8 cellular contexts compared by ENCODE assay signal in genomic region chr3:197516890-197517606, GRCh38. TPM values are rescaled to one million over a fixed set of nuclear protein-coding genes. Genes with fewer than 3 reads are reported as not detected.
A peak's percentile ranks its signal among the peaks of the same experiment; 100 is the strongest.
DNase-seq lines count a peak whose midpoint lies in the region; ATAC-seq, FAIRE-seq and TF ChIP-seq lines count a peak whose summit lies in the region.
"Not testable (repeated sequence)": the region's sequence is repeated elsewhere in the genome, so short reads cannot be mapped to it uniquely, and the experiment has no call there.

No MANE protein-coding gene starts in this region.

- H3F3A ChIP-seq in SU-DHL-6 (ENCODE audit: insufficient read depth): not testable (repeated sequence)

- SMC1A ChIA-PET in GM12878 (lab: Charles Lee; ENCODE audit: uncharacterized antibody, unreplicated experiment): not testable (repeated sequence)

- intact Hi-C loops in IMR-90 (cut with micrococcal nuclease): loop anchor here (10.0 kb wide), 1 partner anchor 512 kb away; no protein-coding TSS in a partner anchor
- intact Hi-C loops in GM12878 (cut with micrococcal nuclease; ENCODE audit: unreplicated experiment); naive thymus-derived CD4-positive, alpha-beta T cell (cut with micrococcal nuclease): not testable (repeated sequence)

- peak overlapping the region; percentile 30 to 85 (median 65) for H3K27ac Mint-ChIP-seq in naive thymus-derived CD4-positive, alpha-beta T cell
- peak overlapping the region; percentile 87 for H3K27ac Mint-ChIP-seq in stimulated activated naive CD8-positive, alpha-beta T cell treated with anti-CD3 and anti-CD28 coated beads, Interleukin-15, Interleukin-2, amounts not matched to agents 100 ng/mL and 50 ng/mL, for 24 hours

- H2AK5ac ChIP-seq in IMR-90 (ENCODE audit: low read depth, low read length): peak overlapping the region; percentile 85

- not testable (repeated sequence) for H3K27me3 Mint-ChIP-seq in naive thymus-derived CD4-positive, alpha-beta T cell; stimulated activated naive CD8-positive, alpha-beta T cell treated with anti-CD3 and anti-CD28 coated beads, Interleukin-15, Interleukin-2, amounts not matched to agents 100 ng/mL and 50 ng/mL, for 24 hours

- FAIRE-seq in D721Med (lab: Jason Lieb, UNC); GM12878 (lab: Jason Lieb, UNC): not testable (repeated sequence)

- not testable (repeated sequence) for H3K79me1 ChIP-seq in IMR-90 (ENCODE audit: low read depth in 1 of 2, low read length in 2 of 2)

- not testable (repeated sequence) for TF ChIP-seq RAD21 in IMR-90 (IDR thresholded peaks at IDR 0.05; ENCODE audit: low read length); GM12878 (IDR thresholded peaks at IDR 0.05; ENCODE audit: insufficient read depth, low read depth, low read length)

- peak overlapping the region; percentile 87 for H4K91ac ChIP-seq in IMR-90 (ENCODE audit: insufficient read depth, low read depth, low read length)

- peak overlapping the region; percentile 62 for H4K5ac ChIP-seq in IMR-90 (ENCODE audit: low read depth, low read length)

- not testable (repeated sequence) for H3K9me3 Mint-ChIP-seq in naive thymus-derived CD4-positive, alpha-beta T cell; stimulated activated naive CD8-positive, alpha-beta T cell treated with anti-CD3 and anti-CD28 coated beads, Interleukin-15, Interleukin-2, amounts not matched to agents 100 ng/mL and 50 ng/mL, for 24 hours

- H2BK20ac ChIP-seq in IMR-90 (ENCODE audit: low read depth, low read length): peak overlapping the region; percentile 35; the same call in 1 of the 2 replicates

- not testable (repeated sequence) for H3K4me3 Mint-ChIP-seq in naive thymus-derived CD4-positive, alpha-beta T cell; stimulated activated naive CD8-positive, alpha-beta T cell treated with anti-CD3 and anti-CD28 coated beads, Interleukin-15, Interleukin-2, amounts not matched to agents 100 ng/mL and 50 ng/mL, for 24 hours

- CTCF ChIA-PET in IMR-90 (lab: Yijun Ruan, JAX): interaction anchor here (0.7 kb wide), 1 partner anchor 242 kb away, joined by 3 read pairs; no protein-coding TSS in a partner anchor
- CTCF ChIA-PET in GM12878 (lab: Yijun Ruan, JAX): interaction anchor here (0.5 to 1.1 kb wide), 3 partner anchors 9 to 260 kb away, joined by 3 to 6 read pairs (median 4); no protein-coding TSS in a partner anchor
- CTCF ChIA-PET in naive thymus-derived CD4-positive, alpha-beta T cell (lab: Charles Lee): not testable (repeated sequence)

- in situ Hi-C loops in IMR-90 (cut with MboI; ENCODE audit: low sequenced_read_pairs): loop anchor here (10.0 kb wide), 1 partner anchor 262 kb away; no protein-coding TSS in a partner anchor
- in situ Hi-C loops in GM12878 (cut with MboI): loop anchor here (25.0 kb wide), 1 partner anchor 530 kb away; no protein-coding TSS in a partner anchor

- H3K4me1 ChIP-seq in IMR-90 (ENCODE audit: control insufficient read depth, insufficient read depth, low read length): peaks cover 11% of the 10 kb centered on the region
- not testable (repeated sequence) for H3K4me1 ChIP-seq in GM12878 (ENCODE audit: control insufficient read depth, insufficient read depth, low read length); naive thymus-derived CD4-positive, alpha-beta T cell (ENCODE audit: control insufficient read depth in 2 of 2, insufficient read depth in 2 of 2, low read length in 2 of 2)

- DNase-seq in D721Med (ENCODE audit: insufficient read length, low spot score): peak; percentile 3
- peak; percentile 51 for DNase-seq in IMR-90
- DNase-seq in activated CD8-positive, alpha-beta memory T cell treated with anti-CD3 and anti-CD28 coated beads, Interleukin-2, amount 50 U/mL, for 4 hours: peak; percentile 31
- not testable (repeated sequence) for DNase-seq in GM12878 (ENCODE audit: low read depth, low spot score); naive thymus-derived CD4-positive, alpha-beta T cell
- peak; percentile 19 for DNase-seq in fibroblast of pulmonary artery (ENCODE audit: low read depth)

- H3K23ac ChIP-seq in IMR-90 (ENCODE audit: low read depth, low read length): peak overlapping the region; percentile 26; the same call in 1 of the 2 replicates

- peak overlapping the region; percentile 90; the same call in 2 of the 3 replicates for H2BK15ac ChIP-seq in IMR-90 (ENCODE audit: low read depth, low read length)

- 43% methylated on average over 7 of the region's 12 CpGs; no CpG with 5 or more reads in 1 of the 2 experiments for WGBS in IMR-90 (ENCODE audit: extremely low coverage in 2 of 2, insufficient read length in 1 of 2), 2 experiments
- 30% methylated on average over 5 of the region's 12 CpGs for WGBS in GM12878 (ENCODE audit: insufficient coverage, insufficient replicate concordance, low lambda C conversion rate, missing lambda C conversion rate)

- peak overlapping the region; percentile 71; the same call in 1 of the 2 replicates for H2BK120ac ChIP-seq in IMR-90 (ENCODE audit: low read depth, low read length)

- not testable (repeated sequence) for H3K9me3 ChIP-seq in IMR-90 (ENCODE audit: control insufficient read depth, insufficient read depth, low read length); SU-DHL-6 (ENCODE audit: insufficient read depth, low read length); GM12878 (replicated peaks; ENCODE audit: control insufficient read depth, insufficient read depth, low read length); naive thymus-derived CD4-positive, alpha-beta T cell (ENCODE audit: control insufficient read depth in 2 of 3, low read length in 3 of 3)

- not testable (repeated sequence) for BruUV-seq in IMR-90 (replicated peaks; lab: Mats Ljungman, UMichigan); GM12878 (replicated peaks; lab: Mats Ljungman, UMichigan)

- peak overlapping the region; percentile 40 for H3K27ac ChIP-seq in IMR-90 (ENCODE audit: insufficient read depth, low read length)
- 0 out of 2 replicates have a peak overlapping the region, but pooled peaks have one; percentile 1 for H3K27ac ChIP-seq in SU-DHL-6 (ENCODE audit: low read depth, low read length)
- 0 out of 2 replicates have a peak overlapping the region, but pooled peaks have one; percentile 1 for H3K27ac ChIP-seq in GM12878 (ENCODE audit: control insufficient read depth, insufficient read depth)
- H3K27ac ChIP-seq in naive thymus-derived CD4-positive, alpha-beta T cell (ENCODE audit: low read depth, low read length): not testable (repeated sequence)

- not testable (repeated sequence) for H3K79me2 ChIP-seq in SU-DHL-6 (ENCODE audit: insufficient read depth, low read length); GM12878 (ENCODE audit: control insufficient read depth, insufficient read depth, low read length)

- RAD21 ChIA-PET in GM12878 (lab: Charles Lee; ENCODE audit: unreplicated experiment): interaction anchor here (1.1 to 1.5 kb wide), 2 partner anchors 10 to 260 kb away, joined by 3 read pairs; no protein-coding TSS in a partner anchor

- TF ChIP-seq POLR2A in IMR-90 (IDR thresholded peaks at IDR 0.05; ENCODE audit: low read depth, low read length); GM12878 (IDR thresholded peaks at IDR 0.05; ENCODE audit: low read depth, low read length): not testable (repeated sequence)

- TF ChIP-seq EP300 in GM12878 (IDR thresholded peaks at IDR 0.05; ENCODE audit: borderline replicate concordance in 1 of 2, control insufficient read depth in 1 of 2, low read depth in 2 of 2, low read length in 2 of 2): not testable (repeated sequence)

- H2AFZ ChIP-seq in IMR-90 (replicated peaks; ENCODE audit: low read length, poor library complexity): peak overlapping the region; percentile 81
- not testable (repeated sequence) for H2AFZ ChIP-seq in SU-DHL-6 (ENCODE audit: low read depth, low read length, severe bottlenecking); GM12878 (ENCODE audit: control insufficient read depth, low read depth, low read length)

- peak overlapping the region; percentile 22 for H3K18ac ChIP-seq in IMR-90 (ENCODE audit: low read depth, low read length)

- H3K4me1 Mint-ChIP-seq in naive thymus-derived CD4-positive, alpha-beta T cell: peaks cover 9 to 24% (median 13%) of the 10 kb centered on the region in 7 donors
- peaks cover 16% of the 10 kb centered on the region for H3K4me1 Mint-ChIP-seq in stimulated activated naive CD8-positive, alpha-beta T cell treated with anti-CD3 and anti-CD28 coated beads, Interleukin-15, Interleukin-2, amounts not matched to agents 100 ng/mL and 50 ng/mL, for 24 hours (ENCODE audit: low read depth)

- not testable (repeated sequence) for H3K9me2 ChIP-seq in SU-DHL-6 (replicated peaks; ENCODE audit: insufficient read depth, low read length)

- H3K36me3 Mint-ChIP-seq in naive thymus-derived CD4-positive, alpha-beta T cell: peaks cover 21 to 46% (median 32%) of the 10 kb centered on the region in 5 donors
- peaks cover 52% of the 10 kb centered on the region for H3K36me3 Mint-ChIP-seq in stimulated activated naive CD8-positive, alpha-beta T cell treated with anti-CD3 and anti-CD28 coated beads, Interleukin-15, Interleukin-2, amounts not matched to agents 100 ng/mL and 50 ng/mL, for 24 hours (ENCODE audit: low read depth)

- dilution Hi-C loops in IMR-90 (cut with HindIII; ENCODE audit: low sequenced_read_pairs, unreplicated experiment): not testable (repeated sequence)

- H3K4me2 ChIP-seq in IMR-90 (ENCODE audit: low read depth, low read length): peak overlapping the region; percentile 26; the same call in 1 of the 2 replicates
- H3K4me2 ChIP-seq in SU-DHL-6 (ENCODE audit: low read depth, low read length, poor library complexity, severe bottlenecking); GM12878 (ENCODE audit: control insufficient read depth, insufficient read depth): not testable (repeated sequence)

- not testable (repeated sequence) for H3K36me3 ChIP-seq in IMR-90 (ENCODE audit: control insufficient read depth, insufficient read depth, low read length); SU-DHL-6 (ENCODE audit: low read length)
- peaks cover 0 to 11% of the 10 kb centered on the region in 2 experiments; a peak in 3 of 4 replicates for H3K36me3 ChIP-seq in GM12878 (ENCODE audit: control insufficient read depth in 2 of 2, insufficient read depth in 2 of 2, low read length in 1 of 2)
- peaks cover 0 to 44% (median 12%) of the 10 kb centered on the region in 3 experiments for H3K36me3 ChIP-seq in naive thymus-derived CD4-positive, alpha-beta T cell (ENCODE audit: control insufficient read depth in 2 of 3, insufficient read depth in 3 of 3, low read length in 3 of 3)

- peak overlapping the region; percentile 69 for H3K14ac ChIP-seq in IMR-90 (replicated peaks; ENCODE audit: low read depth, low read length)

- peak overlapping the region; percentile 90 for H2AK9ac ChIP-seq in IMR-90 (replicated peaks; ENCODE audit: low read depth, low read length, poor library complexity)

- peak overlapping the region; percentile 66 for H2BK5ac ChIP-seq in IMR-90 (ENCODE audit: low read depth, low read length, poor library complexity, severe bottlenecking)

- not testable (repeated sequence) for H3K4me3 ChIP-seq in IMR-90 (ENCODE audit: insufficient read depth, low read depth, low read length); SU-DHL-6 (ENCODE audit: insufficient read depth, low read length, poor library complexity, severe bottlenecking); GM12878; fibroblast of pulmonary artery (replicated peaks; ENCODE audit: low read depth, low read length); naive thymus-derived CD4-positive, alpha-beta T cell (ENCODE audit: low read length)

- not testable (repeated sequence) for ATAC-seq in IMR-90 (ENCODE audit: low read depth); GM12878; naive thymus-derived CD4-positive, alpha-beta T cell

- not testable (repeated sequence) for H4K20me1 ChIP-seq in IMR-90 (ENCODE audit: insufficient read depth, low read length); SU-DHL-6 (ENCODE audit: low read depth, low read length); GM12878 (ENCODE audit: control insufficient read depth, insufficient read depth)

- not testable (repeated sequence) for H3K27me3 ChIP-seq in IMR-90 (ENCODE audit: control insufficient read depth, insufficient read depth, low read length); SU-DHL-6 (ENCODE audit: low read length); GM12878 (replicated peaks in 1 of 2; ENCODE audit: control insufficient read depth in 2 of 2, insufficient read depth in 2 of 2, low read length in 1 of 2); naive thymus-derived CD4-positive, alpha-beta T cell (ENCODE audit: control insufficient read depth in 2 of 2, insufficient read depth in 2 of 2, low read length in 2 of 2)

- H3K9me1 ChIP-seq in IMR-90 (ENCODE audit: insufficient read depth, low read length): peaks cover 14% of the 10 kb centered on the region; the same call in 1 of the 2 replicates

- H3K56ac ChIP-seq in IMR-90 (ENCODE audit: extremely low read depth, insufficient read depth, low read length): peak overlapping the region; percentile 53; the same call in 1 of the 2 replicates

- not testable (repeated sequence) for H3K9ac ChIP-seq in IMR-90 (ENCODE audit: low read depth, low read length); SU-DHL-6 (ENCODE audit: low read length); GM12878 (ENCODE audit: control insufficient read depth, insufficient read depth, low read length)

- POLR2A ChIA-PET in IMR-90 (lab: Charles Lee; ENCODE audit: unreplicated experiment); GM12878 (lab: Charles Lee); naive thymus-derived CD4-positive, alpha-beta T cell (lab: Charles Lee): not testable (repeated sequence)

- peak overlapping the region; percentile 83 to 84 for H4K8ac ChIP-seq in IMR-90 (ENCODE audit: low read depth in 2 of 2, low read length in 2 of 2)

- TF ChIP-seq CTCF in D721Med (IDR thresholded peaks at IDR 0.05; ENCODE audit: insufficient read depth, missing control alignments); IMR-90 (conservative IDR thresholded peaks at IDR 0.05; ENCODE audit: low read depth, low read length); SU-DHL-6 (IDR thresholded peaks at IDR 0.05; ENCODE audit: insufficient read depth, low read length, poor library complexity, severe bottlenecking); GM12878 (IDR thresholded peaks at IDR 0.05 in 2 of 3, conservative IDR thresholded peaks at IDR 0.05 in 1 of 3; ENCODE audit: control insufficient read depth in 2 of 3, extremely low read depth in 1 of 3, insufficient read depth in 1 of 3, low read depth in 3 of 3, low read length in 3 of 3); fibroblast of pulmonary artery (IDR thresholded peaks at IDR 0.05; ENCODE audit: low read length, missing control alignments): not testable (repeated sequence)

- H3K4ac ChIP-seq in IMR-90 (ENCODE audit: low read depth, low read length): peak overlapping the region; percentile 83

RNA-seq across cellular contexts. Expression of gene BDH1, which starts 38.7 kb away (rescaled TPM):
- total RNA-seq in IMR-90 (2012; rRNA removed): 2.7 and 3.1 TPM in 2 replicates
- 4.0 and 4.4 TPM in 2 replicates for polyA plus RNA-seq in IMR-90 (2012; rRNA removed)
- 0.74 and 2.6 TPM in 2 replicates for polyA plus RNA-seq in IMR-90 (2012; cell fraction: cytosol; rRNA removed)
- 9.9 and 10.1 TPM in 2 replicates for polyA plus RNA-seq in IMR-90 (2012; cell fraction: nucleus; rRNA removed; ENCODE audit: low replicate concordance)
- total RNA-seq in GM12878 (2013; cell fraction: nucleolus; rRNA removed): 63.7 and 73.0 TPM in 2 replicates
- total RNA-seq in GM12878 (2014; rRNA removed): 43.5 and 59.6 TPM in 2 replicates
- total RNA-seq in GM12878 (2014; rRNA removed; fragmentation: Illumina TruSeq; extraction: Trizol): 32.3 and 32.8 TPM in 2 replicates
- 56.1 and 60.9 TPM in 2 replicates for total RNA-seq in GM12878 (2021)
- polyA plus RNA-seq in GM12878 (2011; ENCODE audit: low read depth): 12.0 TPM
- polyA plus RNA-seq in GM12878 (2011; rRNA removed): 51.4 and 74.1 TPM in 2 replicates
- 70.2 and 84.8 TPM in 2 replicates for polyA plus RNA-seq in GM12878 (2011; cell fraction: cytosol; rRNA removed)
- polyA plus RNA-seq in GM12878 (2011; cell fraction: nucleus; rRNA removed): 105 and 117 TPM in 2 replicates
- polyA plus RNA-seq in GM12878 (2012): 30.4 and 32.1 TPM in 2 replicates
- 37.5 and 50.4 TPM in 2 replicates for polyA plus RNA-seq in GM12878 (2014; fragmentation: Illumina TruSeq; extraction: Trizol)
- polyA plus RNA-seq in GM12878 (2014; fragmentation: Nextera tagmentation; extraction: Ambion mirVana): 10 to 100 TPM; 11.3 to 17.9 TPM
- 82.4 and 93.9 TPM in 2 replicates for polyA plus RNA-seq in GM12878 (2014; rRNA removed)
- polyA plus RNA-seq in GM12878 (2016; fragmentation: Nextera tagmentation; extraction: Ambion mirVana): 10 to 100 TPM; 77.2 to 84.5 TPM
- polyA minus RNA-seq in GM12878 (2011; rRNA and poly(A)+ RNA removed): 58.0 and 65.7 TPM in 2 replicates
- 13.0 TPM in 2 replicates for polyA minus RNA-seq in GM12878 (2011; cell fraction: cytosol; rRNA and poly(A)+ RNA removed)
- 23.6 and 54.5 TPM in 2 replicates for polyA minus RNA-seq in GM12878 (2011; cell fraction: nucleus; rRNA and poly(A)+ RNA removed)
- total RNA-seq in naive thymus-derived CD4-positive, alpha-beta T cell: 100 to 1,000 TPM in 1 of 5 experiments, 10 to 100 TPM in 4; 31.3 to 105 (median 73.9) TPM
- polyA plus RNA-seq in naive thymus-derived CD4-positive, alpha-beta T cell: 10 to 100 TPM; 32.6 to 39.5 TPM
